ENCODE assay signal across 8 cellular contexts in the genomic region with DNA sequence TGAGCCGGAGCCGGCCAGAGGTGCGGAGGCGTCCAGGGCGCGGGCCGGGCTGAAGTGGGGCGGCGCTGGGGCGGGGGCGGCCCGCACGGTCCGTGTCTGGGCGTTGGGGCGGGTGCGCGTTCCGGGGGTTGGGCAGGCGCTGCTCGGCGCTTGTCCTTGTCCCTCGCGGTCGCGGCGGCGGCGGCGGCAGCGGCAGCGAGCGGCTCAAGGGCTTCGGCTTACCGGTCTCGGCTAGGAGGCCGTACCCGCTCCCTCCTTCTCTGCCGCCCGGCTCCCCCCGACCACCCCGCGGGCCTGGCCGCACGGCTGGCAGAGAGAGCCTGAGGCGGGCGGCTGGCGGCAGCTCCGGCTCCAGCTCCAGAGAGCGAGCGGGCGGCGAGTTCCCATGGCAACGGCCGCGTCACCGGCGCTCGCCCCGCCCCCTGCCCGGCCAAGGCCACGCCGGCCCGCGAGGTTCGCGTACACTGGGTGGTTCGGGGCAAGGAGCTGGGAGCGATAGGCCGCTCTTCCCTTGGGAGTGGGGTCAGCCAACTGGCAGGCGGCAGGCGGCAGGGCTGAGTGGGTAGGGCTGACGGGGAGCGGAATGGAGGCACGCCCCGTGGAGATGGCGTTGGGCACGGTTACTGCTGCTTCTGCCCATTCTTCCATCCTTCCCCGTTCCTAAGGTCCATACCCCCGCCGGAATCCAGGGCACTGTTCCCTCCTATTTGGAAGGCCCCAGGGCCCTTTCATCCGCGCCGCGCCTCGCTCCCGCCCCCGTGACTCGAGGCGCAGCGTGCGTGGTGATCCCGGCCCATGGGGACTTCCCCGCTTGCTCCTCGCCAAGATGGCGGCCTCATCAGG. TPM values are rescaled to one million over a fixed set of nuclear protein-coding genes. Genes with fewer than 3 reads are reported as not detected.
DNase-seq lines count a peak whose midpoint lies in the region; ATAC-seq, FAIRE-seq and TF ChIP-seq lines count a peak whose summit lies in the region.

A gene with protein sequence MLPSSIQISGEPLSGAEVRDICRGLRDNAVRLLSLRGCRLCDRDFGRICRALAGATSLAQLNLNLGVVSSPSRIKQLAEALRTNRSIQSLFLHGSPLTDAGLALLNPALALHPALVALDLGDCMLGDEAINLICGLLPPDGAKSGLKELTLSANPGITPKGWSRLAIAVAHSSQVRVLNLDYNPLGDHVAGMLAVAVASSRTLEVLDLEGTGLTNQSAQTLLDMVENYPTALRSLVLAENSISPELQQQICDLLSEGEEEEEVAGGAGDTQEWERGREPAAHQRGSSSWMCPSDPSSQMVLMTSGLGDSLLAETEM (minus strand): TSS at position 363 of the 843 bp plus-strand sequence. CDS start 561 bp downstream, outside the sequence.

- peaks cover 17% of the 10 kb centered on the region for H3K27me3 Mint-ChIP-seq in activated T-helper 2 cell treated with anti-CD3 and anti-CD28 coated beads, Interferon-gamma antibody, Interleukin-2, Interleukin-4, amounts not matched to agents 10 μg/mL and 5 μg/mL and 100 μg/mL, durations not matched to agents 14 hours and 24 hours and 36 hours (ENCODE audit: low read depth)
- H3K27me3 Mint-ChIP-seq in natural killer cell (ENCODE audit: low read depth in 2 of 2), result peaks cover 10 to 12% of the 10 kb centered on the region in 2 donors
- peaks cover 24% of the 10 kb centered on the region for H3K27me3 Mint-ChIP-seq in stimulated activated memory B cell treated with anti-CD40 and anti-IgM and Interleukin-4, amounts not matched to agents 10 μg/mL and 1 μg/mL and 100 μg/mL, for 72 hours

- no peak within 1 kb of the TSS for H3K27ac Mint-ChIP-seq in activated T-helper 2 cell treated with anti-CD3 and anti-CD28 coated beads, Interferon-gamma antibody, Interleukin-2, Interleukin-4, amounts not matched to agents 10 μg/mL and 5 μg/mL and 100 μg/mL, durations not matched to agents 14 hours and 24 hours and 36 hours
- H3K27ac Mint-ChIP-seq in natural killer cell, result peak within 1 kb of the TSS in 1 of 2 donors; percentile 87
- peak within 1 kb of the TSS; percentile 6 for H3K27ac Mint-ChIP-seq in stimulated activated memory B cell treated with anti-CD40 and anti-IgM and Interleukin-4, amounts not matched to agents 10 μg/mL and 1 μg/mL and 100 μg/mL, for 72 hours

- peaks cover 18% of the 10 kb centered on the region for H3K4me1 Mint-ChIP-seq in activated T-helper 2 cell treated with anti-CD3 and anti-CD28 coated beads, Interferon-gamma antibody, Interleukin-2, Interleukin-4, amounts not matched to agents 10 μg/mL and 5 μg/mL and 100 μg/mL, durations not matched to agents 14 hours and 24 hours and 36 hours (ENCODE audit: low read depth)
- H3K4me1 Mint-ChIP-seq in natural killer cell, result peaks cover 7 to 28% of the 10 kb centered on the region in 2 donors
- H3K4me1 Mint-ChIP-seq in stimulated activated memory B cell treated with anti-CD40 and anti-IgM and Interleukin-4, amounts not matched to agents 10 μg/mL and 1 μg/mL and 100 μg/mL, for 72 hours, result peaks cover 41% of the 10 kb centered on the region

- H3K36me3 Mint-ChIP-seq in activated T-helper 2 cell treated with anti-CD3 and anti-CD28 coated beads, Interferon-gamma antibody, Interleukin-2, Interleukin-4, amounts not matched to agents 10 μg/mL and 5 μg/mL and 100 μg/mL, durations not matched to agents 14 hours and 24 hours and 36 hours (ENCODE audit: low read depth), result peaks cover 43% of the 10 kb centered on the region
- peaks cover 6% of the 10 kb centered on the region for H3K36me3 Mint-ChIP-seq in natural killer cell
- peaks cover 38% of the 10 kb centered on the region for H3K36me3 Mint-ChIP-seq in stimulated activated memory B cell treated with anti-CD40 and anti-IgM and Interleukin-4, amounts not matched to agents 10 μg/mL and 1 μg/mL and 100 μg/mL, for 72 hours

- intact Hi-C loops in activated T-helper 2 cell treated with anti-CD3 and anti-CD28 coated beads, Interferon-gamma antibody, Interleukin-2, Interleukin-4, amounts not matched to agents 10 μg/mL and 5 μg/mL and 100 μg/mL, durations not matched to agents 14 hours and 24 hours and 36 hours (cut with micrococcal nuclease), result no loop called here
- intact Hi-C loops in natural killer cell (cut with micrococcal nuclease), result loop anchor here (10.0 kb wide), 3 partner anchors 65 to 275 kb away; partner anchors contain the start of genes POLH, XPO5 and ZNF318

- DNase-seq in AG08395 (ENCODE audit: low spot score) (peak; percentile 89), RCC 7860 (ENCODE audit: low spot score) (peak; percentile 43), fibroblast of pulmonary artery (ENCODE audit: low read depth) (peak; percentile 83), natural killer cell (peak; percentile 85)
- DNase-seq in activated T-helper 2 cell treated with anti-CD3 and anti-CD28 coated beads, Interferon-gamma antibody, Interleukin-2, Interleukin-4, amounts not matched to agents 10 μg/mL and 5 μg/mL and 100 μg/mL, durations not matched to agents 14 hours and 24 hours and 36 hours (ENCODE audit: low spot score), result peak; percentile 75

- H3K4me3 ChIP-seq in fibroblast of pulmonary artery (replicated peaks; ENCODE audit: low read depth, low read length), result peak within 1 kb of the TSS; percentile 53

- H3K4me3 Mint-ChIP-seq in activated T-helper 2 cell treated with anti-CD3 and anti-CD28 coated beads, Interferon-gamma antibody, Interleukin-2, Interleukin-4, amounts not matched to agents 10 μg/mL and 5 μg/mL and 100 μg/mL, durations not matched to agents 14 hours and 24 hours and 36 hours (ENCODE audit: low read depth), result peak within 1 kb of the TSS; percentile 78
- H3K4me3 Mint-ChIP-seq in natural killer cell, result peak within 1 kb of the TSS; percentile 80
- peak within 1 kb of the TSS; percentile 78 for H3K4me3 Mint-ChIP-seq in stimulated activated memory B cell treated with anti-CD40 and anti-IgM and Interleukin-4, amounts not matched to agents 10 μg/mL and 1 μg/mL and 100 μg/mL, for 72 hours

- TF ChIP-seq CTCF in fibroblast of pulmonary artery (IDR thresholded peaks at IDR 0.05; ENCODE audit: low read length, missing control alignments) (no peak), natural killer cell (IDR thresholded peaks at IDR 0.05) (no peak)

- ATAC-seq in GM18909 (IDR thresholded peaks at IDR 0.05; ENCODE audit: poor library complexity, unreplicated experiment) (peak; percentile 72), HG03521 (IDR thresholded peaks at IDR 0.05; ENCODE audit: unreplicated experiment) (peak; percentile 52), natural killer cell (peak; percentile 83 to 85 (median 84))
- ATAC-seq in stimulated activated memory B cell treated with anti-CD40 and anti-IgM and Interleukin-4, amounts not matched to agents 10 μg/mL and 1 μg/mL and 100 μg/mL, for 72 hours, result peak; percentile 88

- no peaks in the 10 kb centered on the region for H3K9me3 Mint-ChIP-seq in activated T-helper 2 cell treated with anti-CD3 and anti-CD28 coated beads, Interferon-gamma antibody, Interleukin-2, Interleukin-4, amounts not matched to agents 10 μg/mL and 5 μg/mL and 100 μg/mL, durations not matched to agents 14 hours and 24 hours and 36 hours
- no peaks in the 10 kb centered on the region for H3K9me3 Mint-ChIP-seq in natural killer cell
- no peaks in the 10 kb centered on the region for H3K9me3 Mint-ChIP-seq in stimulated activated memory B cell treated with anti-CD40 and anti-IgM and Interleukin-4, amounts not matched to agents 10 μg/mL and 1 μg/mL and 100 μg/mL, for 72 hours

- FAIRE-seq in RCC 7860 (lab: Jason Lieb, UNC), result no peak

RNA-seq across cellular contexts. Expression of the gene that starts here (rescaled TPM):
- total RNA-seq in activated T-helper 2 cell treated with anti-CD3 and anti-CD28 coated beads, Interferon-gamma antibody, Interleukin-2, Interleukin-4, amounts not matched to agents 10 μg/mL and 5 μg/mL and 100 μg/mL, durations not matched to agents 14 hours and 24 hours and 36 hours, result 0.11 and 0.21 TPM in 2 replicates
- under 1 TPM; 0.24 to 0.68 (median 0.45) TPM for total RNA-seq in natural killer cell

Comparison
In these comparisons a context has a peak if more than half of its experiments do, and no peak if none do; other contexts are left out.
1. Peak in every context shown above with its lines: DNase-seq, ATAC-seq and H3K4me3 ChIP-seq.
2. Peak in DNase-seq in activated T-helper 2 cell treated with anti-CD3 and anti-CD28 coated beads, Interferon-gamma antibody, Interleukin-2, Interleukin-4, amounts not matched to agents 10 μg/mL and 5 μg/mL and 100 μg/mL, durations not matched to agents 14 hours and 24 hours and 36 hours; RNA of the gene not detected or under 1 TPM.
3. Peak in DNase-seq and ATAC-seq in natural killer cell; RNA of the gene not detected or under 1 TPM.